ENCODE assay signal across 12 cellular contexts in the genomic region with DNA sequence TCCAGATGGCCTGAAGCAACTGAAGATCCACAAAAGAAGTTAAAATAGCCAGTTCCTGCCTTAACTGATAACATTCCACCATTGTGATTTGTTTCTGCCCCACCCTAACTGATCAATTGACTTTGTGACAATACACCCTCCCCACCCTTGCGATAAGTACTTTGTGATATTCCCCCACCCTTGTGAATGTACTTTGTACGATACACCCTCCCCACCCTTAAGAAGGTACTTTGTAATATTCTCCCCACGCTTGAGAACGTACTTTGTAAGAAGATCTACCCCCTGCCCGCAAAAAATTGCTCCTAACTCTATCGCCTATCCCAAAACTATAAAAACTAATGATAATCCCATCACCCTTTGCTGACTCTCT. TPM values are rescaled to one million over a fixed set of nuclear protein-coding genes. Genes with fewer than 3 reads are reported as not detected.
DNase-seq lines count a peak whose midpoint lies in the region; ATAC-seq and TF ChIP-seq lines count a peak whose summit lies in the region.
"Not testable (repeated sequence)": the region's sequence is repeated elsewhere in the genome, so short reads cannot be mapped to it uniquely, and the experiment has no call there.
"Had no signal": no experiment of that assay in that cellular context is flagged by ENCODE, and none has a peak within 500 bp of the region (broad histone marks: within the 10 kb centered on the region; RNA-seq: fewer than 3 reads in every experiment).

No MANE protein-coding gene starts in this region.

- H3K36me3 Mint-ChIP-seq in CD4-positive, alpha-beta memory T cell, result peaks cover 5 to 15% of the 10 kb centered on the region in 2 donors
- H3K36me3 Mint-ChIP-seq in activated CD8-positive, alpha-beta T cell treated with anti-CD3 and anti-CD28 coated beads for 36 hours (ENCODE audit: low read depth), result peaks cover 22% of the 10 kb centered on the region
- H3K36me3 Mint-ChIP-seq in activated naive CD8-positive, alpha-beta T cell treated with anti-CD3 and anti-CD28 coated beads for 36 hours, result peaks cover 29% of the 10 kb centered on the region
- not testable (repeated sequence) for H3K36me3 Mint-ChIP-seq in natural killer cell treated with Interleukin-12 subunit alpha and Interleukin-12 subunit beta and Interleukin-15 and Interleukin-18, amount 100 ng/mL, for 72 hours
- peaks cover 18% of the 10 kb centered on the region for H3K36me3 Mint-ChIP-seq in stimulated activated naive CD8-positive, alpha-beta T cell treated with anti-CD3 and anti-CD28 coated beads, Interleukin-15, Interleukin-2, amounts not matched to agents 100 ng/mL and 50 ng/mL, for 24 hours (ENCODE audit: low read depth)

- CTCF ChIA-PET in CD4-positive, alpha-beta memory T cell (lab: Charles Lee; ENCODE audit: partially characterized antibody), result interaction anchor here (1.0 to 1.9 kb wide), 2 partner anchors 9 to 26 kb away, joined by 3 to 7 read pairs; no protein-coding TSS in a partner anchor
- CTCF ChIA-PET in activated CD8-positive, alpha-beta T cell treated with anti-CD3 and anti-CD28 coated beads for 36 hours (lab: Charles Lee), result interaction anchor here (0.7 to 2.7 kb wide), 3 partner anchors 9 to 26 kb away, joined by 4 to 11 read pairs (median 10); no protein-coding TSS in a partner anchor

- H3K27ac Mint-ChIP-seq in CD4-positive, alpha-beta memory T cell, result peak overlapping the region in 5 of 7 donors; percentile 11 to 93 (median 71)
- H3K27ac Mint-ChIP-seq in activated CD8-positive, alpha-beta T cell treated with anti-CD3 and anti-CD28 coated beads for 36 hours, result peak overlapping the region; percentile 80
- H3K27ac Mint-ChIP-seq in activated naive CD8-positive, alpha-beta T cell treated with anti-CD3 and anti-CD28 coated beads for 36 hours, result peak overlapping the region; percentile 87
- H3K27ac Mint-ChIP-seq in natural killer cell treated with Interleukin-12 subunit alpha and Interleukin-12 subunit beta and Interleukin-15 and Interleukin-18, amount 100 ng/mL, for 72 hours, result peak overlapping the region; percentile 91 to 96
- peak overlapping the region; percentile 91 for H3K27ac Mint-ChIP-seq in stimulated activated naive CD8-positive, alpha-beta T cell treated with anti-CD3 and anti-CD28 coated beads, Interleukin-15, Interleukin-2, amounts not matched to agents 100 ng/mL and 50 ng/mL, for 24 hours

- not testable (repeated sequence) for TF ChIP-seq CTCF in OCI-LY1 (IDR thresholded peaks at IDR 0.05; ENCODE audit: low read length); activated CD8-positive, alpha-beta T cell treated with anti-CD3 and anti-CD28 coated beads for 36 hours (IDR thresholded peaks at IDR 0.05); left ventricle myocardium inferior (IDR thresholded peaks at IDR 0.05; ENCODE audit: borderline replicate concordance)

- H4K20me1 ChIP-seq in OCI-LY1 (ENCODE audit: insufficient read depth, low read length), result not testable (repeated sequence)

- not testable (repeated sequence) for H2AFZ ChIP-seq in OCI-LY1 (ENCODE audit: low read length)

- not testable (repeated sequence) for H3K9me2 ChIP-seq in OCI-LY1 (ENCODE audit: low read depth, low read length)

- not testable (repeated sequence) for H3K36me3 ChIP-seq in CD4-positive, alpha-beta memory T cell (ENCODE audit: insufficient read depth, low read length); left ventricle myocardium inferior
- peaks cover 16% of the 10 kb centered on the region for H3K36me3 ChIP-seq in OCI-LY1 (ENCODE audit: insufficient read depth, low read length)

- not testable (repeated sequence) for H3K27ac ChIP-seq in CD4-positive, alpha-beta memory T cell (ENCODE audit: low read depth, low read length)
- H3K27ac ChIP-seq in OCI-LY1 (ENCODE audit: low read depth, low read length, poor library complexity, severe bottlenecking) (peak overlapping the region; percentile 93), left ventricle myocardium inferior (replicated peaks) (peak overlapping the region; percentile 30)

- not testable (repeated sequence) for H3K27me3 ChIP-seq in CD4-positive, alpha-beta memory T cell (ENCODE audit: insufficient read depth, low read length); OCI-LY1 (ENCODE audit: insufficient read depth, low read length); left ventricle myocardium inferior (ENCODE audit: low read depth)

- H3K9me3 ChIP-seq in CD4-positive, alpha-beta memory T cell (ENCODE audit: control insufficient read depth in 1 of 2, low read length in 2 of 2); OCI-LY1 (ENCODE audit: low read length); left ventricle myocardium inferior (replicated peaks): not testable (repeated sequence)

- not testable (repeated sequence) for H3K9me3 Mint-ChIP-seq in CD4-positive, alpha-beta memory T cell; activated CD8-positive, alpha-beta T cell treated with anti-CD3 and anti-CD28 coated beads for 36 hours; activated naive CD8-positive, alpha-beta T cell treated with anti-CD3 and anti-CD28 coated beads for 36 hours; natural killer cell treated with Interleukin-12 subunit alpha and Interleukin-12 subunit beta and Interleukin-15 and Interleukin-18, amount 100 ng/mL, for 72 hours; stimulated activated naive CD8-positive, alpha-beta T cell treated with anti-CD3 and anti-CD28 coated beads, Interleukin-15, Interleukin-2, amounts not matched to agents 100 ng/mL and 50 ng/mL, for 24 hours

- H3K27me3 Mint-ChIP-seq in CD4-positive, alpha-beta memory T cell; activated CD8-positive, alpha-beta T cell treated with anti-CD3 and anti-CD28 coated beads for 36 hours; activated naive CD8-positive, alpha-beta T cell treated with anti-CD3 and anti-CD28 coated beads for 36 hours; natural killer cell treated with Interleukin-12 subunit alpha and Interleukin-12 subunit beta and Interleukin-15 and Interleukin-18, amount 100 ng/mL, for 72 hours; stimulated activated naive CD8-positive, alpha-beta T cell treated with anti-CD3 and anti-CD28 coated beads, Interleukin-15, Interleukin-2, amounts not matched to agents 100 ng/mL and 50 ng/mL, for 24 hours: not testable (repeated sequence)

- not testable (repeated sequence) for ATAC-seq in activated CD8-positive, alpha-beta T cell treated with anti-CD3 and anti-CD28 coated beads for 36 hours; natural killer cell treated with Interleukin-12 subunit alpha and Interleukin-12 subunit beta and Interleukin-15 and Interleukin-18, amount 100 ng/mL, for 72 hours

- not testable (repeated sequence) for DNase-seq in CD4-positive, alpha-beta memory T cell; activated CD8-positive, alpha-beta T cell treated with anti-CD3 and anti-CD28 coated beads for 36 hours; activated naive CD8-positive, alpha-beta T cell treated with anti-CD3 and anti-CD28 coated beads for 36 hours; left ventricle myocardium inferior; natural killer cell treated with Interleukin-12 subunit alpha and Interleukin-12 subunit beta and Interleukin-15 and Interleukin-18, amount 100 ng/mL, for 72 hours (ENCODE audit: low spot score)

- H3K4me3 ChIP-seq in CD4-positive, alpha-beta memory T cell (ENCODE audit: low read length in 2 of 2); OCI-LY1 (ENCODE audit: low read depth, low read length, poor library complexity, severe bottlenecking); left ventricle myocardium inferior: not testable (repeated sequence)

- peaks cover 32% of the 10 kb centered on the region for H3K4me1 ChIP-seq in CD4-positive, alpha-beta memory T cell (ENCODE audit: insufficient read depth, low read length)
- peaks cover 63% of the 10 kb centered on the region for H3K4me1 ChIP-seq in OCI-LY1 (ENCODE audit: insufficient read depth, low read length, severe bottlenecking)
- not testable (repeated sequence) for H3K4me1 ChIP-seq in left ventricle myocardium inferior

- POLR2A ChIA-PET in CD4-positive, alpha-beta memory T cell (lab: Charles Lee; ENCODE audit: partially characterized antibody), result interaction anchor here (1.9 kb wide), 1 partner anchor 10 kb away, joined by 11 read pairs; no protein-coding TSS in a partner anchor
- POLR2A ChIA-PET in activated CD8-positive, alpha-beta T cell treated with anti-CD3 and anti-CD28 coated beads for 36 hours (lab: Charles Lee), result interaction anchor here (0.6 to 2.1 kb wide), 2 partner anchors 17 to 28 kb away, joined by 3 to 13 read pairs; no protein-coding TSS in a partner anchor

- H3K4me1 Mint-ChIP-seq in CD4-positive, alpha-beta memory T cell, result peaks cover 22 to 61% (median 43%) of the 10 kb centered on the region in 4 donors
- H3K4me1 Mint-ChIP-seq in activated CD8-positive, alpha-beta T cell treated with anti-CD3 and anti-CD28 coated beads for 36 hours (ENCODE audit: low read depth), result peaks cover 67% of the 10 kb centered on the region
- H3K4me1 Mint-ChIP-seq in activated naive CD8-positive, alpha-beta T cell treated with anti-CD3 and anti-CD28 coated beads for 36 hours, result peaks cover 64% of the 10 kb centered on the region
- peaks cover 57 to 68% of the 10 kb centered on the region in 2 donors for H3K4me1 Mint-ChIP-seq in natural killer cell treated with Interleukin-12 subunit alpha and Interleukin-12 subunit beta and Interleukin-15 and Interleukin-18, amount 100 ng/mL, for 72 hours (ENCODE audit: low read depth in 2 of 2)
- peaks cover 70% of the 10 kb centered on the region for H3K4me1 Mint-ChIP-seq in stimulated activated naive CD8-positive, alpha-beta T cell treated with anti-CD3 and anti-CD28 coated beads, Interleukin-15, Interleukin-2, amounts not matched to agents 100 ng/mL and 50 ng/mL, for 24 hours (ENCODE audit: low read depth)

- peaks cover 18% of the 10 kb centered on the region for H3F3A ChIP-seq in OCI-LY1 (ENCODE audit: insufficient read depth, low read length)

- not testable (repeated sequence) for H3K79me2 ChIP-seq in OCI-LY1 (ENCODE audit: insufficient read depth, low read length)

- H3K4me2 ChIP-seq in OCI-LY1 (ENCODE audit: low read length), result peak overlapping the region; percentile 48; the same call in 1 of the 2 replicates

- intact Hi-C loops in CD4-positive, alpha-beta memory T cell (cut with micrococcal nuclease); activated CD8-positive, alpha-beta T cell treated with anti-CD3 and anti-CD28 coated beads for 36 hours (cut with micrococcal nuclease); left ventricle myocardium inferior (cut with micrococcal nuclease): not testable (repeated sequence)

- peak overlapping the region; percentile 59 for H3K9ac ChIP-seq in OCI-LY1 (ENCODE audit: low read length)

- H3K4me3 Mint-ChIP-seq in CD4-positive, alpha-beta memory T cell, result peak overlapping the region in 2 of 8 donors; percentile 7 to 43
- H3K4me3 Mint-ChIP-seq in activated CD8-positive, alpha-beta T cell treated with anti-CD3 and anti-CD28 coated beads for 36 hours; activated naive CD8-positive, alpha-beta T cell treated with anti-CD3 and anti-CD28 coated beads for 36 hours; stimulated activated naive CD8-positive, alpha-beta T cell treated with anti-CD3 and anti-CD28 coated beads, Interleukin-15, Interleukin-2, amounts not matched to agents 100 ng/mL and 50 ng/mL, for 24 hours: not testable (repeated sequence)
- H3K4me3 Mint-ChIP-seq in natural killer cell treated with Interleukin-12 subunit alpha and Interleukin-12 subunit beta and Interleukin-15 and Interleukin-18, amount 100 ng/mL, for 72 hours, result peak overlapping the region; percentile 72

RNA-seq across cellular contexts. Expression of a gene that starts 13.9 kb away (rescaled TPM):
- 10 to 100 TPM; 68.7 to 70.2 TPM for total RNA-seq in CD4-positive, alpha-beta memory T cell
- 100 to 1,000 TPM; 163 to 231 TPM for polyA plus RNA-seq in CD4-positive, alpha-beta memory T cell
- total RNA-seq in activated CD8-positive, alpha-beta T cell treated with anti-CD3 and anti-CD28 coated beads for 36 hours, result 100 to 1,000 TPM in 1 of 2 experiments, 10 to 100 TPM in 1; 99.9 to 102 TPM
- 10 to 100 TPM; 67.7 to 69.4 TPM for total RNA-seq in activated naive CD8-positive, alpha-beta T cell treated with anti-CD3 and anti-CD28 coated beads for 36 hours
- total RNA-seq in left ventricle myocardium inferior, result not detected
- 1 to 10 TPM; 3.5 to 7.1 TPM for total RNA-seq in natural killer cell treated with Interleukin-12 subunit alpha and Interleukin-12 subunit beta and Interleukin-15 and Interleukin-18, amount 100 ng/mL, for 72 hours
- total RNA-seq: A673, HT-29, NCI-H460, PC-9 had no signal
- polyA plus RNA-seq: BJ had no signal

RNA-seq across cellular contexts. Expression of a gene that starts 18.6 kb away (rescaled TPM):
- 1 to 10 TPM; 4.4 to 6.5 TPM for total RNA-seq in CD4-positive, alpha-beta memory T cell
- polyA plus RNA-seq in CD4-positive, alpha-beta memory T cell, result 1 to 10 TPM; 1.4 to 1.8 TPM
- 10 to 100 TPM; 13.1 to 15.5 TPM for total RNA-seq in activated CD8-positive, alpha-beta T cell treated with anti-CD3 and anti-CD28 coated beads for 36 hours
- 10 to 100 TPM; 11.4 to 11.5 TPM for total RNA-seq in activated naive CD8-positive, alpha-beta T cell treated with anti-CD3 and anti-CD28 coated beads for 36 hours
- total RNA-seq in left ventricle myocardium inferior, result 0.63 TPM
- total RNA-seq in natural killer cell treated with Interleukin-12 subunit alpha and Interleukin-12 subunit beta and Interleukin-15 and Interleukin-18, amount 100 ng/mL, for 72 hours, result 1 to 10 TPM; 7.0 to 8.8 TPM
- total RNA-seq: A673, HT-29, NCI-H460 had no signal

RNA-seq across cellular contexts. Expression of a gene that starts 21.0 kb away (rescaled TPM):
- over 10,000 TPM; 18,678 to 21,585 TPM for total RNA-seq in CD4-positive, alpha-beta memory T cell
- polyA plus RNA-seq in CD4-positive, alpha-beta memory T cell, result 10 to 100 TPM in 1 of 2 donors, not detected in 1; 54.3 TPM
- over 10,000 TPM; 13,164 to 13,311 TPM for total RNA-seq in activated CD8-positive, alpha-beta T cell treated with anti-CD3 and anti-CD28 coated beads for 36 hours
- over 10,000 TPM in 1 of 2 experiments, 1,000 to 10,000 TPM in 1; 8,498 to 10,099 TPM for total RNA-seq in activated naive CD8-positive, alpha-beta T cell treated with anti-CD3 and anti-CD28 coated beads for 36 hours
- 15,093 TPM for total RNA-seq in left ventricle myocardium inferior
- 1,000 to 10,000 TPM; 3,856 to 4,437 TPM for total RNA-seq in natural killer cell treated with Interleukin-12 subunit alpha and Interleukin-12 subunit beta and Interleukin-15 and Interleukin-18, amount 100 ng/mL, for 72 hours

RNA-seq across cellular contexts. Expression of a gene that starts 21.2 kb away (rescaled TPM):
- 10 to 100 TPM; 28.4 to 30.4 TPM for total RNA-seq in CD4-positive, alpha-beta memory T cell
- polyA plus RNA-seq in CD4-positive, alpha-beta memory T cell, result 10 to 100 TPM; 90.5 to 92.5 TPM
- 10 to 100 TPM; 12.1 to 13.7 TPM for total RNA-seq in activated CD8-positive, alpha-beta T cell treated with anti-CD3 and anti-CD28 coated beads for 36 hours
- total RNA-seq in activated naive CD8-positive, alpha-beta T cell treated with anti-CD3 and anti-CD28 coated beads for 36 hours, result 1 to 10 TPM; 8.2 to 9.4 TPM
- total RNA-seq in left ventricle myocardium inferior, result 44.3 TPM
- total RNA-seq in natural killer cell treated with Interleukin-12 subunit alpha and Interleukin-12 subunit beta and Interleukin-15 and Interleukin-18, amount 100 ng/mL, for 72 hours, result 10 to 100 TPM; 12.0 to 21.5 TPM

RNA-seq across cellular contexts. Expression of a gene that starts 28.1 kb away (rescaled TPM):
- total RNA-seq in CD4-positive, alpha-beta memory T cell, result not detected
- 1 to 10 TPM; 1.0 to 1.1 TPM for polyA plus RNA-seq in CD4-positive, alpha-beta memory T cell
- total RNA-seq in activated CD8-positive, alpha-beta T cell treated with anti-CD3 and anti-CD28 coated beads for 36 hours, result 10 to 100 TPM; 16.0 to 19.9 TPM
- 10 to 100 TPM; 17.2 to 18.7 TPM for total RNA-seq in activated naive CD8-positive, alpha-beta T cell treated with anti-CD3 and anti-CD28 coated beads for 36 hours
- 0.27 TPM for total RNA-seq in left ventricle myocardium inferior
- 10 to 100 TPM in 1 of 2 donors, 1 to 10 TPM in 1; 4.6 to 14.2 TPM for total RNA-seq in natural killer cell treated with Interleukin-12 subunit alpha and Interleukin-12 subunit beta and Interleukin-15 and Interleukin-18, amount 100 ng/mL, for 72 hours

Comparison
In these comparisons a context has a peak if more than half of its experiments do, and no peak if none do; other contexts are left out.
1. RNA of a gene that starts 13.9 kb away (total RNA-seq): 99.9 to 102 TPM in activated CD8-positive, alpha-beta T cell treated with anti-CD3 and anti-CD28 coated beads for 36 hours, 68.7 to 70.2 TPM in CD4-positive, alpha-beta memory T cell and 67.7 to 69.4 TPM in activated naive CD8-positive, alpha-beta T cell treated with anti-CD3 and anti-CD28 coated beads for 36 hours; 3.5 to 7.1 TPM in natural killer cell treated with Interleukin-12 subunit alpha and Interleukin-12 subunit beta and Interleukin-15 and Interleukin-18, amount 100 ng/mL, for 72 hours and not detected in left ventricle myocardium inferior (single experiment); every median in the first group is over 4 times any median in the second.
2. Peak in every context shown above with its lines, with median percentiles within 50 percentile points of each other: H3K27ac Mint-ChIP-seq.